ENCODE assay signal across 9 cellular contexts in the genomic region with DNA sequence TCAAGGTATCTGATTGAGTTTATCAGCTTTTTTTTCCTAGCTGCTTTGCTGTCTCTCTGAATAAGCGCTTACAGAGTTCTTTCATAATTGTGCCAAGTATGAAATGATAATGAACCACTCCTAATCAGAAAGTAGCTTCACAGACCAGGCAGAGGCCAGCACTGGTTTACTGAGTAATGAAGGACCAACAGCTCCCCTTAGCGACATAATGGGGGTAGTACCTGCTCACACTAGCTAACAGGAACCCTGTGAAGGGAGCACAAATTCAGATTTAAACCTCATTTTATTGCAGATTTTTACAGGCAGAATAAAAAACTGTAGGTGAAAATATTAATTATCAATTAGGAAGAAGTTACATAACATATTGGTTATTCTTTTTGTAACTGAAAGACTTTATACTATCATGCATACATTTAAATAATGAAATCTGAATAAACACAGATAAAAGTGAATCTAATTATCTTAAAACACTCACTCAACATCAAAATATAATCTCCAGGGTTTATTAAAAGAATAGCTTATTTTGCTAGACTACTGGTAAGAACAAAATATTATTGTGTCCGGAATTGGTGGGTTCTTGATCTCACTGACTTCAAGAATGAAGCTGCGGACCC. TPM values are rescaled to one million over a fixed set of nuclear protein-coding genes. Genes with fewer than 3 reads are reported as not detected.
DNase-seq lines count a peak whose midpoint lies in the region; ATAC-seq, FAIRE-seq and TF ChIP-seq lines count a peak whose summit lies in the region.
"Had no signal": no experiment of that assay in that cellular context is flagged by ENCODE, and none has a peak within 500 bp of the region (broad histone marks: within the 10 kb centered on the region; RNA-seq: fewer than 3 reads in every experiment).

No MANE protein-coding gene starts in this region.

- no peak overlapping the region for H2AFZ ChIP-seq in endothelial cell of umbilical vein (ENCODE audit: low read depth, low read length)

- dilution Hi-C loops in endothelial cell of umbilical vein (cut with MboI; ENCODE audit: extremely low pct_ligation_motif_present, low sequenced_read_pairs): no loop called here

- H3K27ac ChIP-seq in endothelial cell of umbilical vein (ENCODE audit: insufficient read depth, low read depth, low read length): no peak overlapping the region

- H3K4me3 ChIP-seq in NT2/D1 (ENCODE audit: insufficient read length, low read depth) (no peak overlapping the region), endothelial cell of umbilical vein (replicated peaks in 1 of 3; ENCODE audit: insufficient read depth in 1 of 3, low read depth in 1 of 3, low read length in 3 of 3) (no peak overlapping the region)

- peak; percentile 2 for DNase-seq in CMK (ENCODE audit: low read depth)
- DNase-seq in NT2/D1 (ENCODE audit: low read depth, low spot score): peak; percentile 49
- DNase-seq in endothelial cell of umbilical vein (ENCODE audit: low read depth, low spot score): peak; percentile 49
- peak; percentile 50 for DNase-seq in midbrain (lab: John Stamatoyannopoulos, UW)
- no peak for DNase-seq in GOT3 (lab: John Stamatoyannopoulos, UW)

- CTCF ChIA-PET in endothelial cell of umbilical vein (lab: Charles Lee): interaction anchor here (0.6 to 6.0 kb wide), 29 partner anchors 9 to 1309 kb away, joined by 3 to 153 read pairs (median 5); no protein-coding TSS in a partner anchor

- no peak for TF ChIP-seq POLR2A in endothelial cell of umbilical vein (IDR thresholded peaks at IDR 0.05; ENCODE audit: low read depth, low read length)

- H3K4me2 ChIP-seq in endothelial cell of umbilical vein (ENCODE audit: insufficient read depth, low read length): no peak overlapping the region

- H3K79me2 ChIP-seq in endothelial cell of umbilical vein (ENCODE audit: control insufficient read depth, insufficient read depth, low read length): no peaks in the 10 kb centered on the region

- H3K9me1 ChIP-seq in endothelial cell of umbilical vein (replicated peaks; ENCODE audit: control insufficient read depth, extremely low read depth, insufficient read depth, low read length): no peaks in the 10 kb centered on the region

- POLR2A ChIA-PET in endothelial cell of umbilical vein (lab: Charles Lee): no interaction called here

- H4K20me1 ChIP-seq in endothelial cell of umbilical vein (replicated peaks; ENCODE audit: control insufficient read depth, extremely low read depth, insufficient read depth, low read length): no peaks in the 10 kb centered on the region

- H3K9me3 ChIP-seq in NT2/D1 (ENCODE audit: insufficient read depth, low read length) (no peaks in the 10 kb centered on the region), endothelial cell of umbilical vein (replicated peaks; ENCODE audit: control insufficient read depth, insufficient read depth, low read length) (no peaks in the 10 kb centered on the region)

- peaks cover 3% of the 10 kb centered on the region for H3K4me1 ChIP-seq in NT2/D1 (ENCODE audit: insufficient read depth, insufficient read length)
- H3K4me1 ChIP-seq in endothelial cell of umbilical vein (ENCODE audit: control insufficient read depth, extremely low read depth, insufficient read depth, low read length): no peaks in the 10 kb centered on the region

- no TSS peak for BruUV-seq in endothelial cell of umbilical vein (replicated peaks; lab: Mats Ljungman, UMichigan)

- H3K27me3 ChIP-seq in NT2/D1 (ENCODE audit: insufficient read depth, insufficient read length) (no peaks in the 10 kb centered on the region), endothelial cell of umbilical vein (ENCODE audit: control insufficient read depth in 2 of 2, insufficient read depth in 2 of 2, low read length in 2 of 2) (no peaks in the 10 kb centered on the region)

- FAIRE-seq in endothelial cell of umbilical vein (lab: Jason Lieb, UNC): no peak

- intact Hi-C loops in endothelial cell of umbilical vein (cut with micrococcal nuclease): loop anchor here (1.0 kb wide), 2 partner anchors 139 to 257 kb away; no protein-coding TSS in a partner anchor

- TF ChIP-seq CTCF in endothelial cell of umbilical vein (IDR thresholded peaks at IDR 0.05; ENCODE audit: extremely low read depth in 1 of 2, insufficient read depth in 1 of 2, low read depth in 1 of 2, low read length in 2 of 2): peak; percentile 46 to 64

- ATAC-seq in HG02870 (IDR thresholded peaks at IDR 0.05; ENCODE audit: unreplicated experiment): peak; percentile 85
- no peak for ATAC-seq in HG03520 (IDR thresholded peaks at IDR 0.05; ENCODE audit: unreplicated experiment)
- no peak for ATAC-seq in GM21528 (IDR thresholded peaks at IDR 0.05; ENCODE audit: low FRiP score, unreplicated experiment)

- H3K9ac ChIP-seq in NT2/D1 (ENCODE audit: insufficient read length, low read depth) (no peak overlapping the region), endothelial cell of umbilical vein (replicated peaks; ENCODE audit: extremely low read depth, insufficient read depth, low read length) (no peak overlapping the region)

- H3K36me3 ChIP-seq in NT2/D1 (ENCODE audit: insufficient read depth, insufficient read length, low read length) (no peaks in the 10 kb centered on the region), endothelial cell of umbilical vein (ENCODE audit: control insufficient read depth in 2 of 2, extremely low read depth in 1 of 2, insufficient read depth in 2 of 2, low read length in 2 of 2) (no peaks in the 10 kb centered on the region)

TF ChIP-seq in endothelial cell of umbilical vein, 7 proteins besides CTCF, POLR2A, EP300 and RAD21:
- TF ChIP-seq FOS (IDR thresholded peaks at IDR 0.05; ENCODE audit: borderline replicate concordance, insufficient read depth, low read length): no peak
- no peak for TF ChIP-seq GATA2 (IDR thresholded peaks at IDR 0.05; ENCODE audit: insufficient read depth, insufficient read length, low read depth, low read length)
- no peak for TF ChIP-seq MYC (IDR thresholded peaks at IDR 0.05; ENCODE audit: low read depth, low read length)
- no peak for TF ChIP-seq POLR2AphosphoS5 (IDR thresholded peaks at IDR 0.05; ENCODE audit: insufficient read depth, low read depth, low read length)
- TF ChIP-seq, protein P1, sequence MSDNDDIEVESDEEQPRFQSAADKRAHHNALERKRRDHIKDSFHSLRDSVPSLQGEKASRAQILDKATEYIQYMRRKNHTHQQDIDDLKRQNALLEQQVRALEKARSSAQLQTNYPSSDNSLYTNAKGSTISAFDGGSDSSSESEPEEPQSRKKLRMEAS (IDR thresholded peaks at IDR 0.05; ENCODE audit: insufficient read depth, insufficient read length): no peak
- TF ChIP-seq EZH2 (IDR thresholded peaks at IDR 0.05; ENCODE audit: borderline replicate concordance, low read depth, low read length, severe bottlenecking): no peak
- no peak for TF ChIP-seq JUN (IDR thresholded peaks at IDR 0.05; ENCODE audit: borderline replicate concordance, insufficient read depth, insufficient read length, low read depth)

RNA-seq across cellular contexts. Expression of gene LRRC30, which starts 53.7 kb away (rescaled TPM):
- total RNA-seq in endothelial cell of umbilical vein: not detected in 2 replicates
- not detected in 2 replicates for polyA plus RNA-seq in endothelial cell of umbilical vein
- polyA plus RNA-seq in endothelial cell of umbilical vein (2011; cell fraction: cytosol; rRNA removed): not detected in 2 replicates
- polyA plus RNA-seq in endothelial cell of umbilical vein (2011; cell fraction: nucleus; rRNA removed): not detected in 2 replicates
- polyA plus RNA-seq in endothelial cell of umbilical vein (2012): not detected in 2 replicates
- polyA minus RNA-seq in endothelial cell of umbilical vein: not detected in 2 replicates
- not detected for polyA minus RNA-seq in endothelial cell of umbilical vein (2011; cell fraction: cytosol; rRNA and poly(A)+ RNA removed)
- not detected in 2 replicates for polyA minus RNA-seq in endothelial cell of umbilical vein (2011; cell fraction: nucleus; rRNA and poly(A)+ RNA removed)
- total RNA-seq: mononuclear cell had no signal

RNA-seq across cellular contexts. Expression of gene LAMA1, which starts 59.6 kb away (rescaled TPM):
- total RNA-seq in endothelial cell of umbilical vein: not detected in 2 replicates
- polyA plus RNA-seq in endothelial cell of umbilical vein: 0.04 and 0.08 TPM in 2 replicates
- polyA plus RNA-seq in endothelial cell of umbilical vein (2011; cell fraction: cytosol; rRNA removed): 0.01 and 0.04 TPM in 2 replicates
- 0.05 and 0.11 TPM in 2 replicates for polyA plus RNA-seq in endothelial cell of umbilical vein (2011; cell fraction: nucleus; rRNA removed)
- polyA plus RNA-seq in endothelial cell of umbilical vein (2012): not detected in 2 replicates
- polyA minus RNA-seq in endothelial cell of umbilical vein: 0.21 TPM in 1 of 2 replicates, not detected in the other
- 117 TPM for polyA minus RNA-seq in endothelial cell of umbilical vein (2011; cell fraction: cytosol; rRNA and poly(A)+ RNA removed)
- 0.14 and 0.48 TPM in 2 replicates for polyA minus RNA-seq in endothelial cell of umbilical vein (2011; cell fraction: nucleus; rRNA and poly(A)+ RNA removed)
- total RNA-seq: mononuclear cell had no signal
